Comparison of ENCODE assay signal across 17 cellular contexts in the genomic region with DNA sequence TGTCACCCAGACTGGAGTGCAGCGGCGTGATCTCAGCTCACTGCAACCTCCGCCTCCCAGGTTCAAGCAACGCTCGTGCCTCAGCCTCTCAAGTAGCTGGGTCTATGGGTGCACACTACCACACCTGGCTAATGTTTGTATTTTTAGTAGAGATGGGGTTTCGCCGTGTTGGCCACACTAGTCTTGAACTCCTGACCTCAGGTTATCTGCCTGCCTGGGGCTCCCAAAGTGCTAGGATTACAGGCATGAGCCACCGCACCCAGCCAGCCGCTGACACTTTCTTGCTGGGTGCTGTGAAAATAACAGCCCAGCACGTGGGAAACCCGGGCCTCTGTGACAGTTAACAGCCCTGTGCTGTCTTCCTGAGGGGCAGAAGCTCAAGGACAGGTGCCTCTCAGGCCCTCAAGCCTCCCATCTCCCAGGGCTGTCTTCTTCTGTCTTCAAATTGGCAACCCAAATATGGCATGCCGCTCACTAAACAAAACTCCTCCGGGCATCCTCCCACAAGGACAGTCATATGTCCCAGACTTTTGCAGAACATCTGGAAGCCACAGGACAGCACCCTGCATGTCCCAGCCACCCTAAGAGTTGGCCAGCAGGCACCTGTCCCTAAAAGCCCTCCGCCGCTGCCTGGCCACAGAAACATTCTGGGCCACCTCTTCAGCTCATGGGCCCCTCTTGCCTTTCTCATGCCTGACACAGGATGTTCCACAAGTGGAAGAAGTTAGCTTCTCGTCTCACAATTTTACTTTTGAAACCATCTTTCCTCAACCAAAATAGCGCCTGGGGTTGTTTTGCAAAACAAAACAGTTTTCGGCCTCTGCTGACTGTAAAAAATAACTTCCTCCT.
DNase-seq lines count a peak whose midpoint lies in the region; ATAC-seq and TF ChIP-seq lines count a peak whose summit lies in the region.
"Had no signal": no experiment of that assay in that cellular context is flagged by ENCODE, and none has a peak within 500 bp of the region (broad histone marks: within the 10 kb centered on the region; RNA-seq: fewer than 3 reads in every experiment).

No MANE protein-coding gene starts in this region.

- H3K27ac Mint-ChIP-seq in T-helper 2 cell treated with Interferon-gamma antibody and Interleukin-4, amounts not matched to agents 5 μg/mL and 100 μg/mL, for 36 hours, result peak overlapping the region; percentile 34
- H3K27ac Mint-ChIP-seq: brain had no signal

- no peaks in the 10 kb centered on the region for H3K36me3 Mint-ChIP-seq in T-helper 2 cell treated with Interferon-gamma antibody and Interleukin-4, amounts not matched to agents 5 μg/mL and 100 μg/mL, for 36 hours (ENCODE audit: low read depth)
- H3K36me3 Mint-ChIP-seq: brain; CD4-positive, CD25-positive, alpha-beta regulatory T cell had no signal

- peaks cover 21% of the 10 kb centered on the region for H3K4me1 ChIP-seq in upper lobe of right lung

- no peak overlapping the region for H3K4me3 ChIP-seq in upper lobe of right lung
- H3K4me3 ChIP-seq: transverse colon had no signal

- ATAC-seq in GM21786 (IDR thresholded peaks at IDR 0.05; ENCODE audit: unreplicated experiment), result peak; percentile 27
- no peak for ATAC-seq in upper lobe of right lung

- no peak for DNase-seq in T-helper 2 cell treated with Interferon-gamma antibody and Interleukin-4, amounts not matched to agents 5 μg/mL and 100 μg/mL, for 36 hours (ENCODE audit: low spot score)
- DNase-seq in T-helper 2 cell (no peak), mesenteric fat pad (ENCODE audit: low spot score) (peak; percentile 68), upper lobe of right lung (no peak), dermis blood vessel endothelial cell (no peak), GOT3 (lab: John Stamatoyannopoulos, UW) (no peak)
- DNase-seq in activated CD8-positive, alpha-beta memory T cell treated with anti-CD3 and anti-CD28 coated beads, Interleukin-2, amount 50 U/mL, for 48 hours, result peak; percentile 55
- DNase-seq: activated CD4-positive, alpha-beta T cell treated with anti-CD3 and anti-CD28 coated beads, Interleukin-2, amount 50 U/mL, for 4 hours; CD4-positive, CD25-positive, alpha-beta regulatory T cell; HCEC 1CT; NCI-H1105; occipital lobe; Right ventricle myocardium superior; stimulated activated CD4-positive, alpha-beta T cell treated with anti-CD3 and anti-CD28 coated beads, Interleukin-4, amount 100 ng/mL, for 1 hour had no signal

- intact Hi-C loops in upper lobe of right lung (cut with DNase I), result loop anchor here (10.0 kb wide), 1 partner anchor 390 kb away; the partner anchor contains the start of gene NFIL3

- H3K4me3 Mint-ChIP-seq in T-helper 2 cell treated with Interferon-gamma antibody and Interleukin-4, amounts not matched to agents 5 μg/mL and 100 μg/mL, for 36 hours, result peak overlapping the region; percentile 8
- H3K4me3 Mint-ChIP-seq: brain; CD4-positive, CD25-positive, alpha-beta regulatory T cell had no signal

- H3K36me3 ChIP-seq in upper lobe of right lung, result no peaks in the 10 kb centered on the region
- H3K36me3 ChIP-seq: transverse colon had no signal

- no peaks in the 10 kb centered on the region for H3K9me3 ChIP-seq in upper lobe of right lung
- H3K9me3 ChIP-seq: transverse colon had no signal

- no peak for TF ChIP-seq CTCF in upper lobe of right lung (IDR thresholded peaks at IDR 0.05)

- no peaks in the 10 kb centered on the region for H3K9me3 Mint-ChIP-seq in T-helper 2 cell treated with Interferon-gamma antibody and Interleukin-4, amounts not matched to agents 5 μg/mL and 100 μg/mL, for 36 hours
- H3K9me3 Mint-ChIP-seq: brain had no signal

- H3K4me1 Mint-ChIP-seq in T-helper 2 cell treated with Interferon-gamma antibody and Interleukin-4, amounts not matched to agents 5 μg/mL and 100 μg/mL, for 36 hours (ENCODE audit: low read depth), result peaks cover 42% of the 10 kb centered on the region

- no peaks in the 10 kb centered on the region for H3K27me3 ChIP-seq in upper lobe of right lung
- H3K27me3 ChIP-seq: transverse colon had no signal

- H3K27me3 Mint-ChIP-seq in T-helper 2 cell treated with Interferon-gamma antibody and Interleukin-4, amounts not matched to agents 5 μg/mL and 100 μg/mL, for 36 hours (ENCODE audit: low read depth), result no peaks in the 10 kb centered on the region
- H3K27me3 Mint-ChIP-seq: brain had no signal

- no peak overlapping the region for H3K27ac ChIP-seq in upper lobe of right lung

Comparison
In these comparisons a context has a peak if more than half of its experiments do, and no peak if none do; other contexts are left out.
1. DNase-seq: peak in activated CD8-positive, alpha-beta memory T cell treated with anti-CD3 and anti-CD28 coated beads, Interleukin-2, amount 50 U/mL, for 48 hours (single experiment) and mesenteric fat pad (single experiment); none in T-helper 2 cell treated with Interferon-gamma antibody and Interleukin-4, amounts not matched to agents 5 μg/mL and 100 μg/mL, for 36 hours (single experiment), T-helper 2 cell (0 of 5), upper lobe of right lung (single experiment), dermis blood vessel endothelial cell (single experiment) and GOT3 (single experiment).